ENCODE assay signal across 32 cellular contexts in genomic region chr5:85452322-85453025, GRCh38.
DNase-seq lines count a peak whose midpoint lies in the region; ATAC-seq, FAIRE-seq and TF ChIP-seq lines count a peak whose summit lies in the region.
"Had no signal": no experiment of that assay in that cellular context is flagged by ENCODE, and none has a peak within 500 bp of the region (broad histone marks: within the 10 kb centered on the region; RNA-seq: fewer than 3 reads in every experiment).

No MANE protein-coding gene starts in this region.

- no peaks in the 10 kb centered on the region for H3K36me3 ChIP-seq in BLaER1 treated with 17β-estradiol and CSF1 and Interleukin-3, amounts not matched to agents 10 nM and 100 nM
- no peaks in the 10 kb centered on the region for H3K36me3 ChIP-seq in KMS-11 (ENCODE audit: insufficient read depth)
- no peaks in the 10 kb centered on the region for H3K36me3 ChIP-seq in GM12878 (ENCODE audit: control insufficient read depth in 2 of 2, insufficient read depth in 2 of 2, low read length in 1 of 2)
- H3K36me3 ChIP-seq in gastroesophageal sphincter: no peaks in the 10 kb centered on the region
- H3K36me3 ChIP-seq: BLaER1, heart right ventricle, Peyer's patch, spleen, upper lobe of left lung had no signal

- FAIRE-seq in GM12878 (lab: Jason Lieb, UNC): no peak
- FAIRE-seq: colon, GM12891, TTC549 had no signal

- no peaks in the 10 kb centered on the region for H3K27me3 ChIP-seq in BLaER1 treated with 17β-estradiol and CSF1 and Interleukin-3, amounts not matched to agents 10 nM and 100 nM
- H3K27me3 ChIP-seq in KMS-11 (ENCODE audit: insufficient read depth, low read depth) (no peaks in the 10 kb centered on the region), GM12878 (replicated peaks in 1 of 2; ENCODE audit: control insufficient read depth in 2 of 2, insufficient read depth in 2 of 2, low read length in 1 of 2) (no peaks in the 10 kb centered on the region), gastroesophageal sphincter (no peaks in the 10 kb centered on the region)
- H3K27me3 ChIP-seq: BLaER1, heart right ventricle, Peyer's patch, spleen, upper lobe of left lung had no signal

- ATAC-seq in GM21786 (IDR thresholded peaks at IDR 0.05; ENCODE audit: unreplicated experiment) (peak; percentile 68), GM12878 (peak; percentile 84), gastroesophageal sphincter (no peak), GM18505 (IDR thresholded peaks at IDR 0.05; ENCODE audit: unreplicated experiment) (no peak)
- ATAC-seq: activated CD8-positive, alpha-beta T cell treated with anti-CD3 and anti-CD28 coated beads for 36 hours; activated naive CD4-positive, alpha-beta T cell treated with anti-CD3 and anti-CD28 coated beads, Interleukin-2, amount 50 U/mL, for 72 hours; activated T-helper 17 cell treated with anti-CD3 and anti-CD28 coated beads, Interleukin-2, amount 50 U/mL, for 72 hours; heart right ventricle; left cardiac atrium; right cardiac atrium had no signal

- H3K4me2 ChIP-seq in BLaER1 treated with 17β-estradiol and CSF1 and Interleukin-3, amounts not matched to agents 10 nM and 100 nM: peak overlapping the region in 6 of 11 experiments; percentile 7 to 64 (median 41); a peak in 9 of 22 replicates
- H3K4me2 ChIP-seq in KMS-11: peak overlapping the region; percentile 24; the same call in 1 of the 2 replicates
- no peak overlapping the region for H3K4me2 ChIP-seq in GM12878 (ENCODE audit: control insufficient read depth, insufficient read depth)
- H3K4me2 ChIP-seq: BLaER1 had no signal

- peak overlapping the region in 1 of 11 experiments; percentile 8; a peak in 2 of 22 replicates for H3K9ac ChIP-seq in BLaER1 treated with 17β-estradiol and CSF1 and Interleukin-3, amounts not matched to agents 10 nM and 100 nM
- H3K9ac ChIP-seq in KMS-11 (no peak overlapping the region), GM12878 (ENCODE audit: control insufficient read depth, insufficient read depth, low read length) (no peak overlapping the region)
- H3K9ac ChIP-seq: BLaER1 had no signal

- TF ChIP-seq EP300 in GM12878 (IDR thresholded peaks at IDR 0.05; ENCODE audit: borderline replicate concordance in 1 of 2, control insufficient read depth in 1 of 2, low read depth in 2 of 2, low read length in 2 of 2) (no peak), gastroesophageal sphincter (IDR thresholded peaks at IDR 0.05) (no peak)

- H3K4me3 ChIP-seq in BLaER1 treated with 17β-estradiol and CSF1 and Interleukin-3, amounts not matched to agents 10 nM and 100 nM: no peak overlapping the region
- H3K4me3 ChIP-seq in KMS-11 (IDR thresholded peaks at IDR 0.05; ENCODE audit: insufficient read depth, low read depth, low read length): no peak overlapping the region
- H3K4me3 ChIP-seq in GM12878: no peak overlapping the region
- H3K4me3 ChIP-seq in gastroesophageal sphincter: no peak overlapping the region
- H3K4me3 ChIP-seq: BLaER1, heart right ventricle, Peyer's patch, spleen, upper lobe of left lung had no signal

- no peak for TF ChIP-seq POLR2A in GM12878 (IDR thresholded peaks at IDR 0.05; ENCODE audit: low read depth, low read length)
- no peak for TF ChIP-seq POLR2A in gastroesophageal sphincter (IDR thresholded peaks at IDR 0.05)
- no peak for TF ChIP-seq POLR2A in GM18505 (IDR thresholded peaks at IDR 0.05; ENCODE audit: borderline replicate concordance, extremely low read depth, insufficient read depth, insufficient read length)

- no TSS peak for BruUV-seq in GM12878 (replicated peaks; lab: Mats Ljungman, UMichigan)

- H3K79me2 ChIP-seq in KMS-11 (ENCODE audit: insufficient read depth, low read depth): no peaks in the 10 kb centered on the region
- H3K79me2 ChIP-seq in GM12878 (ENCODE audit: control insufficient read depth, insufficient read depth, low read length): no peaks in the 10 kb centered on the region

- no peaks in the 10 kb centered on the region for H3K9me3 ChIP-seq in BLaER1 treated with 17β-estradiol and CSF1 and Interleukin-3, amounts not matched to agents 10 nM and 100 nM (replicated peaks in 1 of 11)
- no peaks in the 10 kb centered on the region for H3K9me3 ChIP-seq in GM12878 (replicated peaks; ENCODE audit: control insufficient read depth, insufficient read depth, low read length)
- H3K9me3 ChIP-seq in gastroesophageal sphincter: no peaks in the 10 kb centered on the region
- H3K9me3 ChIP-seq: BLaER1, Caco-2, Peyer's patch, upper lobe of left lung had no signal

- H2AFZ ChIP-seq in KMS-11 (ENCODE audit: low read depth) (peak overlapping the region; percentile 28; the same call in 1 of the 2 replicates), GM12878 (ENCODE audit: control insufficient read depth, low read depth, low read length) (no peak overlapping the region)

- CTCF ChIA-PET in GM12878 (lab: Yijun Ruan, JAX): interaction anchor here (0.5 to 0.9 kb wide), 4 partner anchors 10 to 265 kb away, joined by 3 read pairs; no protein-coding TSS in a partner anchor

- TF ChIP-seq CTCF in KMS-11 (conservative IDR thresholded peaks at IDR 0.05; ENCODE audit: low read depth, low read length): no peak
- no peak for TF ChIP-seq CTCF in GM12878 (IDR thresholded peaks at IDR 0.05 in 2 of 3, conservative IDR thresholded peaks at IDR 0.05 in 1 of 3; ENCODE audit: control insufficient read depth in 2 of 3, extremely low read depth in 1 of 3, insufficient read depth in 1 of 3, low read depth in 3 of 3, low read length in 3 of 3)
- no peak for TF ChIP-seq CTCF in gastroesophageal sphincter (IDR thresholded peaks at IDR 0.05)

- peaks cover 0 to 22% (median 5%) of the 10 kb centered on the region in 10 experiments; a peak in 10 of 20 replicates for H3K4me1 ChIP-seq in BLaER1 treated with 17β-estradiol and CSF1 and Interleukin-3, amounts not matched to agents 10 nM and 100 nM
- H3K4me1 ChIP-seq in KMS-11 (ENCODE audit: low read depth, poor library complexity, severe bottlenecking) (peaks cover 14% of the 10 kb centered on the region), GM12878 (ENCODE audit: control insufficient read depth, insufficient read depth, low read length) (no peaks in the 10 kb centered on the region), gastroesophageal sphincter (no peaks in the 10 kb centered on the region)
- H3K4me1 ChIP-seq: BLaER1, Caco-2, heart right ventricle, Peyer's patch, spleen, upper lobe of left lung had no signal

- in situ Hi-C loops in GM12878 (cut with MboI): no loop called here

- no peak for DNase-seq in GM12878 (ENCODE audit: low read depth, low spot score)
- no peak for DNase-seq in NCI-H1092 treated with DMSO at 0.1 percent for 48 hours (lab: John Stamatoyannopoulos, UW)
- no peak for DNase-seq in NCI-H510A (lab: John Stamatoyannopoulos, UW)
- DNase-seq: ACHN; activated CD8-positive, alpha-beta T cell treated with anti-CD3 and anti-CD28 coated beads for 36 hours; Caco-2; effector CD4-positive, alpha-beta T cell; H9; heart right ventricle; left cardiac atrium; mammary epithelial cell; NCI-H1048; NCI-H1694 treated with DMSO at 0.1 percent for 48 hours; NCI-H524 treated with DMSO at 0.1 percent for 48 hours; NK-92 treated with Interleukin-12 subunit alpha and Interleukin-12 subunit beta, amount 100 ng/mL, for 24 hours; Peyer's patch; right cardiac atrium; SIG-M5; spleen; T-helper 1 cell; upper lobe of left lung had no signal

- no peak for TF ChIP-seq RAD21 in GM12878 (IDR thresholded peaks at IDR 0.05; ENCODE audit: insufficient read depth, low read depth, low read length)

- SMC1A ChIA-PET in GM12878 (lab: Charles Lee; ENCODE audit: uncharacterized antibody, unreplicated experiment): interaction anchor here (0.8 to 1.3 kb wide), 2 partner anchors 97 to 717 kb away, joined by 3 read pairs; no protein-coding TSS in a partner anchor

- RAD21 ChIA-PET in GM12878 (lab: Charles Lee; ENCODE audit: unreplicated experiment): no interaction called here

- H4K20me1 ChIP-seq in BLaER1 treated with 17β-estradiol and CSF1 and Interleukin-3, amounts not matched to agents 10 nM and 100 nM: no peaks in the 10 kb centered on the region
- H4K20me1 ChIP-seq in KMS-11 (ENCODE audit: insufficient read depth): no peaks in the 10 kb centered on the region
- no peaks in the 10 kb centered on the region for H4K20me1 ChIP-seq in GM12878 (ENCODE audit: control insufficient read depth, insufficient read depth)
- H4K20me1 ChIP-seq: BLaER1 had no signal

- 38% methylated on average over 4 of the region's 4 CpGs for WGBS in GM12878 (ENCODE audit: insufficient coverage, insufficient replicate concordance, low lambda C conversion rate, missing lambda C conversion rate)
- WGBS in gastroesophageal sphincter (ENCODE audit: low coverage in 1 of 2), 2 donors: 90 to 93% methylated on average over 3 to 4 of the region's 4 CpGs

- intact Hi-C loops in GM12878 (cut with micrococcal nuclease; ENCODE audit: unreplicated experiment): no loop called here

- POLR2A ChIA-PET in GM12878 (lab: Charles Lee): no interaction called here

- peak overlapping the region in 5 of 11 experiments; percentile 12 to 63 (median 50); a peak in 7 of 22 replicates for H3K27ac ChIP-seq in BLaER1 treated with 17β-estradiol and CSF1 and Interleukin-3, amounts not matched to agents 10 nM and 100 nM
- peak overlapping the region; percentile 3; the same call in 1 of the 2 replicates for H3K27ac ChIP-seq in KMS-11
- no peak overlapping the region for H3K27ac ChIP-seq in GM12878 (ENCODE audit: control insufficient read depth, insufficient read depth)
- H3K27ac ChIP-seq in gastroesophageal sphincter: no peak overlapping the region
- H3K27ac ChIP-seq: BLaER1, heart right ventricle, Peyer's patch, spleen, upper lobe of left lung had no signal

TF ChIP-seq in GM12878, 131 proteins besides CTCF, POLR2A, EP300 and RAD21:
- TF ChIP-seq ATF7 (IDR thresholded peaks at IDR 0.05; ENCODE audit: low read depth): peak; percentile 87
- TF ChIP-seq STAT3 (IDR thresholded peaks at IDR 0.05; ENCODE audit: low read depth, low read length): no peak
- TF ChIP-seq NKRF (conservative IDR thresholded peaks at IDR 0.05): no peak
- no peak for TF ChIP-seq ZNF207 (IDR thresholded peaks at IDR 0.05; ENCODE audit: borderline replicate concordance)
- TF ChIP-seq MEF2B (IDR thresholded peaks at IDR 0.05; ENCODE audit: partially characterized antibody, poor library complexity, severe bottlenecking): peak; percentile 17
- TF ChIP-seq RB1 (IDR thresholded peaks at IDR 0.05; ENCODE audit: borderline replicate concordance): no peak

Comparison
In these comparisons a context has a peak if more than half of its experiments do, and no peak if none do; other contexts are left out.
1. ATAC-seq: peak in GM21786 (single experiment) and GM12878 (single experiment); none in gastroesophageal sphincter (single experiment) and GM18505 (single experiment).